ENCODE assay signal across 8 cellular contexts in genomic region chr6:43629505-43630300, GRCh38. TPM values are rescaled to one million over a fixed set of nuclear protein-coding genes. Genes with fewer than 3 reads are reported as not detected.
DNase-seq lines count a peak whose midpoint lies in the region; ATAC-seq and TF ChIP-seq lines count a peak whose summit lies in the region.

No MANE protein-coding gene starts in this region.

- TF ChIP-seq CTCF in C4-2B (conservative IDR thresholded peaks at IDR 0.05): no peak

- peak; percentile 99 for DNase-seq in NCI-H69 (lab: John Stamatoyannopoulos, UW)
- peak; percentile 84 for DNase-seq in activated CD4-positive, alpha-beta T cell treated with anti-CD3 and anti-CD28 coated beads, Interleukin-2, amount 50 U/mL, for 1 hour
- peak; percentile 98 for DNase-seq in dedifferentiated amniotic fluid mesenchymal stem cell (ENCODE audit: extremely low spot score)
- DNase-seq in left lobe of liver (ENCODE audit: low spot score): peak; percentile 97
- peak; percentile 88 to 91 for DNase-seq in stimulated activated CD4-positive, alpha-beta T cell treated with anti-CD3 and anti-CD28 coated beads, Interleukin-2, amount 100 ng/mL, for 24 hours

- H3K27ac ChIP-seq in C4-2B: peak overlapping the region; percentile 83

- ATAC-seq in GM19372 (IDR thresholded peaks at IDR 0.05; ENCODE audit: low read depth, unreplicated experiment) (peak; percentile 51), HG03521 (IDR thresholded peaks at IDR 0.05; ENCODE audit: unreplicated experiment) (peak; percentile 59), left lobe of liver (peak; percentile 84)

RNA-seq across cellular contexts. Expression of gene GTPBP2, which starts 0.6 kb away (rescaled TPM):
- total RNA-seq in left lobe of liver: 13.7 TPM

RNA-seq across cellular contexts. Expression of gene MAD2L1BP, which starts 5.9 kb away (rescaled TPM):
- total RNA-seq in left lobe of liver: 9.8 TPM

RNA-seq across cellular contexts. Expression of gene RSPH9, which starts 15.1 kb away (rescaled TPM):
- not detected for total RNA-seq in left lobe of liver

RNA-seq across cellular contexts. Expression of gene POLH, which starts 53.7 kb away (rescaled TPM):
- total RNA-seq in left lobe of liver: 7.2 TPM

RNA-seq across cellular contexts. Expression of gene XPO5, which starts 53.9 kb away (rescaled TPM):
- 14.6 TPM for total RNA-seq in left lobe of liver

Comparison
In these comparisons a context has a peak if more than half of its experiments do, and no peak if none do; other contexts are left out.
1. Peak in every context shown above with its lines: DNase-seq, ATAC-seq and H3K27ac ChIP-seq.